2 cellular contexts compared by ENCODE assay signal in genomic region chr7:5903002-5903401, GRCh38. TPM values are rescaled to one million over a fixed set of nuclear protein-coding genes. Genes with fewer than 3 reads are reported as not detected.
"Had no signal": no experiment of that assay in that cellular context is flagged by ENCODE, and none has a peak within 500 bp of the region (broad histone marks: within the 10 kb centered on the region; RNA-seq: fewer than 3 reads in every experiment).

No MANE protein-coding gene starts in this region.

RNA-seq across cellular contexts. Expression of gene OCM, which starts 22.4 kb away (rescaled TPM):
- total RNA-seq: G401, GM12878 had no signal
- polyA plus RNA-seq: GM12878 had no signal
